Comparison of ENCODE assay signal across 16 cellular contexts in genomic region chr16:11130978-11131665, GRCh38.
DNase-seq lines count a peak whose midpoint lies in the region; ATAC-seq, FAIRE-seq and TF ChIP-seq lines count a peak whose summit lies in the region.
"Had no signal": no experiment of that assay in that cellular context is flagged by ENCODE, and none has a peak within 500 bp of the region (broad histone marks: within the 10 kb centered on the region; RNA-seq: fewer than 3 reads in every experiment).

No MANE protein-coding gene starts in this region.

- no peak for TF ChIP-seq RAD21 in HepG2 (CRISPR knock-in tag; IDR thresholded peaks at IDR 0.05)
- no peak for TF ChIP-seq RAD21 in GM12878 (IDR thresholded peaks at IDR 0.05; ENCODE audit: insufficient read depth, low read depth, low read length)

- TF ChIP-seq POLR2A in HepG2 (IDR thresholded peaks at IDR 0.05; ENCODE audit: insufficient read depth in 1 of 2, low read depth in 2 of 2, low read length in 2 of 2) (no peak), right lobe of liver (IDR thresholded peaks at IDR 0.05) (no peak), GM12878 (IDR thresholded peaks at IDR 0.05; ENCODE audit: low read depth, low read length) (no peak), uterus (IDR thresholded peaks at IDR 0.05) (no peak), adrenal gland (IDR thresholded peaks at IDR 0.05) (no peak)

- H3K4me1 ChIP-seq in HepG2 (ENCODE audit: insufficient read depth, low read length) (peaks cover 35% of the 10 kb centered on the region), right lobe of liver (peaks cover 0 to 37% (median 2%) of the 10 kb centered on the region in 4 donors), GM12878 (ENCODE audit: control insufficient read depth, insufficient read depth, low read length) (peaks cover 13% of the 10 kb centered on the region), uterus (peaks cover 0 to 38% of the 10 kb centered on the region in 2 donors), adrenal gland (replicated peaks in 1 of 2) (peaks cover 12 to 47% of the 10 kb centered on the region in 2 donors)

- H3K9ac ChIP-seq in HepG2 (ENCODE audit: insufficient read depth, low read depth, low read length) = no peak overlapping the region
- H3K9ac ChIP-seq in GM12878 (ENCODE audit: control insufficient read depth, insufficient read depth, low read length) = no peak overlapping the region

- peak; percentile 14; the same call in 2 of the 3 replicates for ATAC-seq in HepG2
- no peak for ATAC-seq in right lobe of liver
- no peak for ATAC-seq in GM12878
- ATAC-seq in GM18909 (IDR thresholded peaks at IDR 0.05; ENCODE audit: poor library complexity, unreplicated experiment) = no peak

- H3K27me3 ChIP-seq in HepG2 (ENCODE audit: control insufficient read depth in 1 of 2, insufficient read depth in 2 of 2, low read length in 2 of 2) (no peaks in the 10 kb centered on the region), right lobe of liver (no peaks in the 10 kb centered on the region), GM12878 (replicated peaks in 1 of 2; ENCODE audit: control insufficient read depth in 2 of 2, insufficient read depth in 2 of 2, low read length in 1 of 2) (no peaks in the 10 kb centered on the region), uterus (no peaks in the 10 kb centered on the region), adrenal gland (no peaks in the 10 kb centered on the region)

- H3K79me2 ChIP-seq in HepG2 (ENCODE audit: insufficient read depth, low read length) = no peaks in the 10 kb centered on the region
- H3K79me2 ChIP-seq in GM12878 (ENCODE audit: control insufficient read depth, insufficient read depth, low read length) = no peaks in the 10 kb centered on the region; the same call in 1 of the 2 replicates

- H2AFZ ChIP-seq in HepG2 (ENCODE audit: low read length) (no peak overlapping the region), GM12878 (ENCODE audit: control insufficient read depth, low read depth, low read length) (no peak overlapping the region)

- no peaks in the 10 kb centered on the region for H3K9me3 Mint-ChIP-seq in nephron
- H3K9me3 Mint-ChIP-seq: T-helper 1 cell treated with Interleukin-12 subunit alpha and Interleukin-12 subunit beta and Interleukin-4 antibody, amounts not matched to agents 30 μg/mL and 1 μg/mL, for 36 hours had no signal

- no peak for DNase-seq in HepG2 (ENCODE audit: low spot score)
- DNase-seq in right lobe of liver = no peak
- DNase-seq in GM12878 (ENCODE audit: low read depth, low spot score) = no peak
- DNase-seq in uterus = peak in 1 of 2 donors; percentile 48
- no peak for DNase-seq in adrenal gland
- DNase-seq in COR-L47 (lab: John Stamatoyannopoulos, UW) = no peak
- DNase-seq: activated CD4-positive, CD25-positive, alpha-beta regulatory T cell treated with anti-CD3 and anti-CD28 coated beads, Interleukin-2, amount 50 U/mL, for 72 hours; mammary epithelial cell; NCI-H1105 treated with DMSO at 0.1 percent for 48 hours; NCI-H2171 treated with DMSO at 0.1 percent for 48 hours; NK-92 treated with Interleukin-12 subunit alpha and Interleukin-12 subunit beta, amount 100 ng/mL, for 24 hours had no signal

- no peak for TF ChIP-seq EP300 in HepG2 (IDR thresholded peaks at IDR 0.05; ENCODE audit: low read depth in 2 of 2, low read length in 2 of 2)
- no peak for TF ChIP-seq EP300 in HepG2 (CRISPR knock-in tag; IDR thresholded peaks at IDR 0.05; ENCODE audit: borderline replicate concordance)
- TF ChIP-seq EP300 in GM12878 (IDR thresholded peaks at IDR 0.05; ENCODE audit: borderline replicate concordance in 1 of 2, control insufficient read depth in 1 of 2, low read depth in 2 of 2, low read length in 2 of 2) = no peak

- peaks cover 92% of the 10 kb centered on the region for H3K4me1 Mint-ChIP-seq in nephron

- no peak overlapping the region for H3K4me2 ChIP-seq in HepG2 (ENCODE audit: low read depth, low read length)
- no peak overlapping the region for H3K4me2 ChIP-seq in GM12878 (ENCODE audit: control insufficient read depth, insufficient read depth)

- peak overlapping the region in 1 of 3 experiments; percentile 5 for H3K4me3 Mint-ChIP-seq in nephron
- H3K4me3 Mint-ChIP-seq: T-helper 1 cell treated with Interleukin-12 subunit alpha and Interleukin-12 subunit beta and Interleukin-4 antibody, amounts not matched to agents 30 μg/mL and 1 μg/mL, for 36 hours had no signal

- peak overlapping the region; percentile 81 to 88 (median 84) for H3K27ac Mint-ChIP-seq in nephron

- H3K36me3 ChIP-seq in HepG2 (replicated peaks in 1 of 2; ENCODE audit: control insufficient read depth in 1 of 2, insufficient read depth in 2 of 2, low read length in 2 of 2) (no peaks in the 10 kb centered on the region; a peak in 3 of 5 replicates), right lobe of liver (peaks cover 0 to 3% (median 2%) of the 10 kb centered on the region in 4 donors), GM12878 (ENCODE audit: control insufficient read depth in 2 of 2, insufficient read depth in 2 of 2, low read length in 1 of 2) (peaks cover 0 to 12% of the 10 kb centered on the region in 2 experiments; a peak in 3 of 4 replicates), uterus (no peaks in the 10 kb centered on the region), adrenal gland (replicated peaks in 1 of 2) (no peaks in the 10 kb centered on the region)

- no peak for TF ChIP-seq CTCF in HepG2 (CRISPR knock-in tag; IDR thresholded peaks at IDR 0.05)
- TF ChIP-seq CTCF in right lobe of liver (IDR thresholded peaks at IDR 0.05) = no peak
- TF ChIP-seq CTCF in GM12878 (IDR thresholded peaks at IDR 0.05 in 2 of 3, conservative IDR thresholded peaks at IDR 0.05 in 1 of 3; ENCODE audit: control insufficient read depth in 2 of 3, extremely low read depth in 1 of 3, insufficient read depth in 1 of 3, low read depth in 3 of 3, low read length in 3 of 3) = no peak
- TF ChIP-seq CTCF in nephron (IDR thresholded peaks at IDR 0.05; ENCODE audit: unreplicated experiment in 3 of 3) = no peak
- TF ChIP-seq CTCF in uterus (IDR thresholded peaks at IDR 0.05) = no peak
- no peak for TF ChIP-seq CTCF in adrenal gland (IDR thresholded peaks at IDR 0.05)

- H4K20me1 ChIP-seq in HepG2 (ENCODE audit: insufficient read depth, low read length) (no peaks in the 10 kb centered on the region), GM12878 (ENCODE audit: control insufficient read depth, insufficient read depth) (no peaks in the 10 kb centered on the region)

- CTCF ChIA-PET in HepG2 (lab: Yijun Ruan, JAX; ENCODE audit: low intra/inter-chr PET ratio, low total read pairs) (no interaction called here), GM12878 (lab: Yijun Ruan, JAX) (interaction anchor here (0.6 to 1.1 kb wide), 3 partner anchors 73 to 148 kb away, joined by 3 read pairs; partner anchors contain the start of gene PRM3)

- POLR2A ChIA-PET in HepG2 (lab: Yijun Ruan, JAX) (no interaction called here), GM12878 (lab: Charles Lee) (interaction anchor here (1.0 kb wide), 1 partner anchor 121 kb away, joined by 3 read pairs; no protein-coding TSS in a partner anchor)

- SMC1A ChIA-PET in GM12878 (lab: Charles Lee; ENCODE audit: uncharacterized antibody, unreplicated experiment) = interaction anchor here (0.6 to 2.2 kb wide), 11 partner anchors 11 to 174 kb away, joined by 3 to 7 read pairs (median 3); no protein-coding TSS in a partner anchor

- intact Hi-C loops in HepG2 (cut with micrococcal nuclease; ENCODE audit: unreplicated experiment) = no loop called here
- intact Hi-C loops in right lobe of liver (cut with DNase I) = no loop called here
- intact Hi-C loops in GM12878 (cut with micrococcal nuclease; ENCODE audit: unreplicated experiment) = no loop called here
- intact Hi-C loops in uterus (cut with DNase I; ENCODE audit: low total_unique reads) = no loop called here
- intact Hi-C loops in adrenal gland (cut with DNase I) = loop anchor here in 1 of 2 donors (10.0 kb wide), 1 partner anchor 124 kb away; the partner anchor contains the start of gene SOCS1

- H3K27ac ChIP-seq in HepG2 (ENCODE audit: extremely low read length, insufficient read depth, low read length) (no peak overlapping the region), right lobe of liver (no peak overlapping the region), GM12878 (ENCODE audit: control insufficient read depth, insufficient read depth) (peak overlapping the region; percentile 28; the same call in 1 of the 2 replicates), uterus (peak overlapping the region; percentile 80 to 84), adrenal gland (no peak overlapping the region)

- peaks cover 14% of the 10 kb centered on the region for H3K36me3 Mint-ChIP-seq in nephron (ENCODE audit: low read depth)

- no TSS peak for BruUV-seq in HepG2 (replicated peaks; lab: Mats Ljungman, UMichigan)
- BruUV-seq in GM12878 (replicated peaks; lab: Mats Ljungman, UMichigan) = no TSS peak

- peaks cover 6% of the 10 kb centered on the region for H3K27me3 Mint-ChIP-seq in nephron (ENCODE audit: low read depth)

- in situ Hi-C loops in HepG2 (cut with HindIII; ENCODE audit: extremely low pct_ligation_motif_present, low pct_unique_long_range_greater_than_20kb) (no loop called here), GM12878 (cut with MboI) (no loop called here)

- H3K9me3 ChIP-seq in HepG2 (ENCODE audit: low read length) (no peaks in the 10 kb centered on the region), right lobe of liver (no peaks in the 10 kb centered on the region), GM12878 (replicated peaks; ENCODE audit: control insufficient read depth, insufficient read depth, low read length) (no peaks in the 10 kb centered on the region), uterus (no peaks in the 10 kb centered on the region), adrenal gland (replicated peaks in 1 of 3) (no peaks in the 10 kb centered on the region)

- RAD21 ChIA-PET in GM12878 (lab: Charles Lee; ENCODE audit: unreplicated experiment) = interaction anchor here (2.4 kb wide), 1 partner anchor 124 kb away, joined by 7 read pairs; the partner anchor contains the start of gene SOCS1

- FAIRE-seq in HepG2 (lab: Jason Lieb, UNC) = no peak
- FAIRE-seq in GM12878 (lab: Jason Lieb, UNC) = no peak
- FAIRE-seq: G401.6, small intestine had no signal

- WGBS in HepG2 (ENCODE audit: low lambda C conversion rate) = 96% methylated on average over 8 of the region's 8 CpGs
- WGBS in right lobe of liver (ENCODE audit: insufficient coverage, low coverage, low lambda C conversion rate, missing lambda C conversion rate) = 100% methylated on average over 1 of the region's 8 CpGs
- 92% methylated on average over 8 of the region's 8 CpGs for WGBS in GM12878 (ENCODE audit: insufficient coverage, insufficient replicate concordance, low lambda C conversion rate, missing lambda C conversion rate)
- 86 to 97% (median 92%) methylated on average over 6 to 8 of the region's 8 CpGs for WGBS in adrenal gland, 4 donors

- H3K4me3 ChIP-seq in HepG2 (replicated peaks in 1 of 3; ENCODE audit: insufficient read depth in 1 of 3, low read depth in 2 of 3, low read length in 3 of 3) = no peak overlapping the region
- no peak overlapping the region for H3K4me3 ChIP-seq in right lobe of liver
- no peak overlapping the region for H3K4me3 ChIP-seq in GM12878
- no peak overlapping the region for H3K4me3 ChIP-seq in uterus
- no peak overlapping the region for H3K4me3 ChIP-seq in adrenal gland

TF ChIP-seq in HepG2, 621 proteins besides CTCF, POLR2A, EP300 and RAD21 (continues in another document):
- TF ChIP-seq ELF4 (CRISPR knock-in tag; IDR thresholded peaks at IDR 0.05; ENCODE audit: borderline replicate concordance) = no peak

TF ChIP-seq in GM12878, 131 proteins besides CTCF, POLR2A, EP300 and RAD21 (continues in another document):
- no peak for TF ChIP-seq NR2F1 (conservative IDR thresholded peaks at IDR 0.05)

Comparison
In these comparisons a context has a peak if more than half of its experiments do, and no peak if none do; other contexts are left out.
1. H3K27ac ChIP-seq: peak in GM12878 (single experiment) and uterus (2 of 2); none in HepG2 (single experiment), right lobe of liver (0 of 3) and adrenal gland (0 of 5).
2. Of the 75 proteins assayed by ChIP-seq in both HepG2 and GM12878: peak only in HepG2: EED; only in GM12878: none; in both: none; in neither: 74.